Comparison of ENCODE assay signal across 18 cellular contexts in genomic region chr20:63053430-63054102, GRCh38. TPM values are rescaled to one million over a fixed set of nuclear protein-coding genes. Genes with fewer than 3 reads are reported as not detected.
"Had no signal": no experiment of that assay in that cellular context is flagged by ENCODE, and none has a peak within 500 bp of the region (broad histone marks: within the 10 kb centered on the region; RNA-seq: fewer than 3 reads in every experiment).

No MANE protein-coding gene starts in this region.

- H3K9me3 Mint-ChIP-seq: neural crest cell had no signal

- DNase-seq: activated CD4-positive, alpha-beta T cell treated with anti-CD3 and anti-CD28 coated beads, Interleukin-2, amount 50 U/mL, for 48 hours; activated CD8-positive, alpha-beta memory T cell treated with anti-CD3 and anti-CD28 coated beads, Interleukin-2, amount 50 U/mL, for 4 hours; anterior cingulate cortex; mesendoderm; SJCRH30; stimulated activated CD4-positive, alpha-beta T cell treated with anti-CD3 and anti-CD28 coated beads, Interleukin-2, amount 100 ng/mL, for 24 hours; stimulated activated naive B cell treated with anti-CD40 and anti-IgM and Interleukin-4, amounts not matched to agents 10 μg/mL and 1 μg/mL and 100 μg/mL, for 72 hours had no signal

- H3K36me3 Mint-ChIP-seq: activated naive CD8-positive, alpha-beta T cell had no signal

- H3K27ac Mint-ChIP-seq: activated naive CD8-positive, alpha-beta T cell; stimulated activated naive B cell treated with anti-CD40 and anti-IgM and Interleukin-4, amounts not matched to agents 10 μg/mL and 1 μg/mL and 100 μg/mL, for 72 hours had no signal

- H3K9me3 ChIP-seq: breast epithelium, esophagus muscularis mucosa, left lung, tibial nerve had no signal

- H3K36me3 ChIP-seq: breast epithelium, esophagus muscularis mucosa, left lung, SJCRH30, tibial nerve had no signal

- H3K4me1 ChIP-seq: breast epithelium, SJCRH30 had no signal

- H3K4me3 ChIP-seq: breast epithelium, dorsolateral prefrontal cortex, esophagus muscularis mucosa, left lung, SJCRH30, tibial nerve had no signal

- ATAC-seq: activated CD4-positive, CD25-positive, alpha-beta regulatory T cell treated with anti-CD3 and anti-CD28 coated beads, Interleukin-2, amount 50 U/mL, for 24 hours; left lung; stimulated activated naive B cell treated with anti-CD40 and anti-IgM and Interleukin-4, amounts not matched to agents 10 μg/mL and 1 μg/mL and 100 μg/mL, for 72 hours had no signal

- H3K4me3 Mint-ChIP-seq: activated naive CD8-positive, alpha-beta T cell; neural crest cell; stimulated activated naive B cell treated with anti-CD40 and anti-IgM and Interleukin-4, amounts not matched to agents 10 μg/mL and 1 μg/mL and 100 μg/mL, for 72 hours had no signal

- H3K27ac ChIP-seq: breast epithelium, dorsolateral prefrontal cortex, esophagus muscularis mucosa, left lung, SJCRH30, tibial nerve had no signal

RNA-seq across cellular contexts. Expression of gene BHLHE23, which starts 46.8 kb away (rescaled TPM):
- total RNA-seq: breast epithelium; dorsolateral prefrontal cortex; esophagus muscularis mucosa; fibroblast of villous mesenchyme; left lung; neural crest cell; SJCRH30; subcutaneous adipose tissue; T-helper 2 cell treated with Interferon-gamma antibody and Interleukin-4, amounts not matched to agents 100 ng/mL and 5 ng/mL, for 36 hours; tibial nerve had no signal
